8 cellular contexts compared by ENCODE assay signal in genomic region chr3:66393486-66394260, GRCh38.
DNase-seq lines count a peak whose midpoint lies in the region; ATAC-seq and TF ChIP-seq lines count a peak whose summit lies in the region.

No MANE protein-coding gene starts in this region.

- no peaks in the 10 kb centered on the region for H3K27me3 ChIP-seq in CD4-positive, alpha-beta memory T cell (ENCODE audit: insufficient read depth, low read length)
- H3K27me3 ChIP-seq in Loucy (ENCODE audit: insufficient read depth, low read length, poor library complexity, severe bottlenecking) = no peaks in the 10 kb centered on the region

- H3K4me1 Mint-ChIP-seq in CD4-positive, alpha-beta memory T cell = peaks cover 50 to 66% (median 58%) of the 10 kb centered on the region in 4 donors
- H3K4me1 Mint-ChIP-seq in activated naive CD4-positive, alpha-beta T cell treated with anti-CD3 and anti-CD28 coated beads, Interleukin-2, amount 50 U/mL, for 24 hours = peaks cover 60% of the 10 kb centered on the region
- H3K4me1 Mint-ChIP-seq in naive thymus-derived CD8-positive, alpha-beta T cell = peaks cover 16 to 64% (median 36%) of the 10 kb centered on the region in 4 donors

- peak overlapping the region; percentile 75 to 94 (median 90) for H3K4me3 Mint-ChIP-seq in CD4-positive, alpha-beta memory T cell
- peak overlapping the region; percentile 73 for H3K4me3 Mint-ChIP-seq in activated naive CD4-positive, alpha-beta T cell treated with anti-CD3 and anti-CD28 coated beads, Interleukin-2, amount 50 U/mL, for 24 hours
- peak overlapping the region; percentile 79 to 91 (median 89) for H3K4me3 Mint-ChIP-seq in naive thymus-derived CD8-positive, alpha-beta T cell

- peak overlapping the region; percentile 44 to 49 for H3K4me3 ChIP-seq in CD4-positive, alpha-beta memory T cell (ENCODE audit: low read length in 2 of 2)
- H3K4me3 ChIP-seq in Loucy (ENCODE audit: low read length, poor library complexity, severe bottlenecking) = peak overlapping the region; percentile 72

- DNase-seq in CD4-positive, alpha-beta memory T cell = peak; percentile 74 to 83 (median 81)
- DNase-seq in naive thymus-derived CD8-positive, alpha-beta T cell = peak in 8 of 10 donors; percentile 21 to 78 (median 54)
- no peak for DNase-seq in kidney tubule cell (ENCODE audit: low spot score)
- DNase-seq in A172 (ENCODE audit: low spot score) = no peak
- no peak for DNase-seq in GM13977 (ENCODE audit: low spot score)

- no peak overlapping the region for H2AFZ ChIP-seq in Loucy (ENCODE audit: low read length)

- H4K20me1 ChIP-seq in Loucy (ENCODE audit: insufficient read depth, low read length, poor library complexity, severe bottlenecking) = no peaks in the 10 kb centered on the region

- H3K27ac ChIP-seq in CD4-positive, alpha-beta memory T cell (ENCODE audit: low read depth, low read length) = peak overlapping the region; percentile 45

- POLR2A ChIA-PET in CD4-positive, alpha-beta memory T cell (lab: Charles Lee; ENCODE audit: partially characterized antibody) = interaction anchor here (0.7 to 3.0 kb wide), 28 partner anchors 10 to 604 kb away, joined by 3 to 29 read pairs (median 5); partner anchors contain the start of genes KBTBD8 and LRIG1
- POLR2A ChIA-PET in naive thymus-derived CD8-positive, alpha-beta T cell (lab: Charles Lee) = interaction anchor here (0.6 to 1.0 kb wide), 3 partner anchors 91 to 604 kb away, joined by 3 read pairs; no protein-coding TSS in a partner anchor

- no peaks in the 10 kb centered on the region for H3K9me3 Mint-ChIP-seq in CD4-positive, alpha-beta memory T cell
- no peaks in the 10 kb centered on the region for H3K9me3 Mint-ChIP-seq in activated naive CD4-positive, alpha-beta T cell treated with anti-CD3 and anti-CD28 coated beads, Interleukin-2, amount 50 U/mL, for 24 hours
- peaks cover 0 to 52% (median 2%) of the 10 kb centered on the region in 9 donors for H3K9me3 Mint-ChIP-seq in naive thymus-derived CD8-positive, alpha-beta T cell

- peaks cover 25% of the 10 kb centered on the region for H3F3A ChIP-seq in Loucy (ENCODE audit: low read depth)

- H3K4me1 ChIP-seq in CD4-positive, alpha-beta memory T cell (ENCODE audit: insufficient read depth, low read length) = peaks cover 64% of the 10 kb centered on the region
- peaks cover 60% of the 10 kb centered on the region for H3K4me1 ChIP-seq in Loucy (ENCODE audit: insufficient read depth, low read length, poor library complexity, severe bottlenecking)

- peak overlapping the region; percentile 90 to 99 (median 97) for H3K27ac Mint-ChIP-seq in CD4-positive, alpha-beta memory T cell
- H3K27ac Mint-ChIP-seq in activated naive CD4-positive, alpha-beta T cell treated with anti-CD3 and anti-CD28 coated beads, Interleukin-2, amount 50 U/mL, for 24 hours = peak overlapping the region; percentile 89
- peak overlapping the region; percentile 89 to 98 (median 94) for H3K27ac Mint-ChIP-seq in naive thymus-derived CD8-positive, alpha-beta T cell

- no peaks in the 10 kb centered on the region for H3K9me3 ChIP-seq in CD4-positive, alpha-beta memory T cell (ENCODE audit: control insufficient read depth in 1 of 2, low read length in 2 of 2)
- no peaks in the 10 kb centered on the region for H3K9me3 ChIP-seq in Loucy (ENCODE audit: insufficient read depth, low read depth, low read length)

- intact Hi-C loops in CD4-positive, alpha-beta memory T cell (cut with micrococcal nuclease) = loop anchor here (1.0 to 10.0 kb wide), 6 partner anchors 15 to 611 kb away; partner anchors contain the start of gene LRIG1

- H3K27me3 Mint-ChIP-seq in CD4-positive, alpha-beta memory T cell = no peaks in the 10 kb centered on the region
- H3K27me3 Mint-ChIP-seq in activated naive CD4-positive, alpha-beta T cell treated with anti-CD3 and anti-CD28 coated beads, Interleukin-2, amount 50 U/mL, for 24 hours = no peaks in the 10 kb centered on the region
- H3K27me3 Mint-ChIP-seq in naive thymus-derived CD8-positive, alpha-beta T cell = no peaks in the 10 kb centered on the region

- H3K36me3 ChIP-seq in CD4-positive, alpha-beta memory T cell (ENCODE audit: insufficient read depth, low read length) = peaks cover 33% of the 10 kb centered on the region
- H3K36me3 ChIP-seq in Loucy (ENCODE audit: insufficient read depth, low read length) = peaks cover 65% of the 10 kb centered on the region; the same call in 1 of the 2 replicates

- no peaks in the 10 kb centered on the region for H3K9me2 ChIP-seq in Loucy (replicated peaks; ENCODE audit: low read depth, low read length)

- peaks cover 43 to 72% of the 10 kb centered on the region in 2 donors for H3K36me3 Mint-ChIP-seq in CD4-positive, alpha-beta memory T cell
- H3K36me3 Mint-ChIP-seq in activated naive CD4-positive, alpha-beta T cell treated with anti-CD3 and anti-CD28 coated beads, Interleukin-2, amount 50 U/mL, for 24 hours = peaks cover 24% of the 10 kb centered on the region
- peaks cover 12 to 31% (median 23%) of the 10 kb centered on the region in 3 donors for H3K36me3 Mint-ChIP-seq in naive thymus-derived CD8-positive, alpha-beta T cell

- in situ Hi-C loops in GM13977 (cut with MboI; ENCODE audit: low pct_unique_long_range_greater_than_20kb, low sequenced_read_pairs, unreplicated experiment) = loop anchor here (25.0 kb wide), 1 partner anchor 106 kb away; no protein-coding TSS in a partner anchor

- H3K9ac ChIP-seq in Loucy (ENCODE audit: low read depth, low read length, poor library complexity, severe bottlenecking) = peak overlapping the region; percentile 71

- ATAC-seq in GM21447 (IDR thresholded peaks at IDR 0.05; ENCODE audit: unreplicated experiment) = peak; percentile 94
- peak; percentile 95 to 97 for ATAC-seq in naive thymus-derived CD8-positive, alpha-beta T cell

- H3K4me2 ChIP-seq in Loucy (ENCODE audit: low read depth, low read length, poor library complexity, severe bottlenecking) = peak overlapping the region; percentile 87

- TF ChIP-seq CTCF in Loucy (conservative IDR thresholded peaks at IDR 0.05; ENCODE audit: low read length) (no peak), GM13977 (IDR thresholded peaks at IDR 0.05; ENCODE audit: extremely low read depth, insufficient read depth, missing control alignments) (no peak)

- CTCF ChIA-PET in CD4-positive, alpha-beta memory T cell (lab: Charles Lee; ENCODE audit: partially characterized antibody) = interaction anchor here (0.8 to 5.1 kb wide), 19 partner anchors 9 to 429 kb away, joined by 3 to 53 read pairs (median 4); no protein-coding TSS in a partner anchor

- peaks cover 41% of the 10 kb centered on the region for H3K79me2 ChIP-seq in Loucy (ENCODE audit: insufficient read depth, low read length)

Comparison
In these comparisons a context has a peak if more than half of its experiments do, and no peak if none do; other contexts are left out.
1. DNase-seq: peak in CD4-positive, alpha-beta memory T cell (5 of 5) and naive thymus-derived CD8-positive, alpha-beta T cell (8 of 10); none in kidney tubule cell (single experiment), A172 (single experiment) and GM13977 (single experiment).
2. Peak in every context shown above with its lines, with median percentiles within 50 percentile points of each other: H3K27ac Mint-ChIP-seq and H3K4me3 Mint-ChIP-seq.